In the genomic region with DNA sequence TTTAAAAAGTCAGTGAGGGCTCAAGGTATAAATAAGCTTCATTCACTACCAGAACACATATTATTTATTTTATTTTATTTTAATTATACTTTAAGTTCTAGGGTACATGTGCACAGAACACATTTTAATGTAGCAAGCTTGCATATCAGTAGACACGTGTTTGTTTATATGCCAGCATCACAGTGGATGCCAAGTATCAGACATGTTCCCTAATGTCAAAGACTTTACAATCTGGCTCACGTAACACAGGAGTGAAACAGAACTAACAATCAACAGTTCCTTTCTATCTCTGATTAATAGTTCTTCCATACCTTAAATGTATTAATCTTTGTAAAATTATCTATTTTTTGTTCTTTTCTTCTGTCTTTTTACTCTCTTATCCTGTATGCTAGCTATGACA, we compare ENCODE assay signal across 31 cellular contexts. TPM values are rescaled to one million over a fixed set of nuclear protein-coding genes. Genes with fewer than 3 reads are reported as not detected.
"Had no signal": no experiment of that assay in that cellular context is flagged by ENCODE, and none has a peak within 500 bp of the region (broad histone marks: within the 10 kb centered on the region; RNA-seq: fewer than 3 reads in every experiment).

No MANE protein-coding gene starts in this region.

- ATAC-seq: Panc1, Right ventricle myocardium inferior had no signal

- H3K4me3 ChIP-seq: PC-9, SJSA1 had no signal

- DNase-seq: Kasumi-1, MM.1S, MV-4-11, NCI-H1092, NCI-H1105, NCI-H1417 treated with DMSO at 0.1 percent for 48 hours, NCI-H1436 treated with DMSO at 0.1 percent for 48 hours, NCI-H1694 treated with DMSO at 0.1 percent for 48 hours, NCI-H187 treated with DMSO at 0.1 percent for 48 hours, NCI-H2029, NCI-H2081, NCI-H2171 treated with DMSO at 0.1 percent for 48 hours, NCI-H2227 treated with DMSO at 0.1 percent for 48 hours, NCI-H345, NCI-H446, NCI-H510A treated with DMSO at 0.1 percent for 48 hours, NCI-H524 treated with DMSO at 0.1 percent for 48 hours, NCI-H526 treated with DMSO at 0.1 percent for 48 hours, NCI-H774, PC-9, SHP77 treated with DMSO at 0.1 percent for 48 hours, SK-N-SH, SW 1271, T-helper 1 cell had no signal

- H3K4me1 ChIP-seq: SJSA1 had no signal

- H3K27me3 ChIP-seq: SJSA1 had no signal

- H3K27ac ChIP-seq: PC-9, RWPE1, SJSA1 had no signal

- H3K36me3 ChIP-seq: SJSA1 had no signal

- H3K9me3 ChIP-seq: SJSA1, SK-N-SH had no signal

RNA-seq across cellular contexts. Expression of a gene that starts 23.3 kb away (rescaled TPM):
- total RNA-seq: NCI-H460, OCI-LY7, PC-9, RPMI7951, SJSA1 had no signal
